ENCODE assay signal across 1 cellular context in genomic region chr10:97292097-97292861, GRCh38.
TF ChIP-seq lines count a peak whose summit lies in the region.

Gene ARHGAP19, minus strand, starts transcription at chr10:97292637. Its CDS starts 10 bp downstream, at chr10:97292627.

TF ChIP-seq in HepG2, 621 proteins besides CTCF, POLR2A, EP300 and RAD21 (continued from another document and continues in another):
- TF ChIP-seq, protein P1, sequence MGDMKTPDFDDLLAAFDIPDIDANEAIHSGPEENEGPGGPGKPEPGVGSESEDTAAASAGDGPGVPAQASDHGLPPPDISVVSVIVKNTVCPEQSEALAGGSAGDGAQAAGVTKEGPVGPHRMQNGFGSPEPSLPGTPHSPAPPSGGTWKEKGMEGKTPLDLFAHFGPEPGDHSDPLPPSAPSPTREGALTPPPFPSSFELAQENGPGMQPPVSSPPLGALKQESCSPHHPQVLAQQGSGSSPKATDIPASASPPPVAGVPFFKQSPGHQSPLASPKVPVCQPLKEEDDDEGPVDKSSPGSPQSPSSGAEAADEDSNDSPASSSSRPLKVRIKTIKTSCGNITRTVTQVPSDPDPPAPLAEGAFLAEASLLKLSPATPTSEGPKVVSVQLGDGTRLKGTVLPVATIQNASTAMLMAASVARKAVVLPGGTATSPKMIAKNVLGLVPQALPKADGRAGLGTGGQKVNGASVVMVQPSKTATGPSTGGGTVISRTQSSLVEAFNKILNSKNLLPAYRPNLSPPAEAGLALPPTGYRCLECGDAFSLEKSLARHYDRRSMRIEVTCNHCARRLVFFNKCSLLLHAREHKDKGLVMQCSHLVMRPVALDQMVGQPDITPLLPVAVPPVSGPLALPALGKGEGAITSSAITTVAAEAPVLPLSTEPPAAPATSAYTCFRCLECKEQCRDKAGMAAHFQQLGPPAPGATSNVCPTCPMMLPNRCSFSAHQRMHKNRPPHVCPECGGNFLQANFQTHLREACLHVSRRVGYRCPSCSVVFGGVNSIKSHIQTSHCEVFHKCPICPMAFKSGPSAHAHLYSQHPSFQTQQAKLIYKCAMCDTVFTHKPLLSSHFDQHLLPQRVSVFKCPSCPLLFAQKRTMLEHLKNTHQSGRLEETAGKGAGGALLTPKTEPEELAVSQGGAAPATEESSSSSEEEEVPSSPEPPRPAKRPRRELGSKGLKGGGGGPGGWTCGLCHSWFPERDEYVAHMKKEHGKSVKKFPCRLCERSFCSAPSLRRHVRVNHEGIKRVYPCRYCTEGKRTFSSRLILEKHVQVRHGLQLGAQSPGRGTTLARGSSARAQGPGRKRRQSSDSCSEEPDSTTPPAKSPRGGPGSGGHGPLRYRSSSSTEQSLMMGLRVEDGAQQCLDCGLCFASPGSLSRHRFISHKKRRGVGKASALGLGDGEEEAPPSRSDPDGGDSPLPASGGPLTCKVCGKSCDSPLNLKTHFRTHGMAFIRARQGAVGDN (CRISPR knock-in tag; IDR thresholded peaks at IDR 0.05), result peak; percentile 96
- TF ChIP-seq AGO2 (optimal IDR thresholded peaks at IDR 0.05; ENCODE audit: low read depth, low read length), result peak; percentile 49
- TF ChIP-seq ZNF121 (CRISPR knock-in tag; IDR thresholded peaks at IDR 0.05), result no peak
- peak; percentile 45; the same call in 1 of the 2 replicates for TF ChIP-seq SMYD3 (CRISPR knock-in tag; IDR thresholded peaks at IDR 0.05)
- TF ChIP-seq ZNF383 (CRISPR knock-in tag; IDR thresholded peaks at IDR 0.05; ENCODE audit: borderline replicate concordance), result no peak
- no peak for TF ChIP-seq ZNF660 (CRISPR knock-in tag; IDR thresholded peaks at IDR 0.05; ENCODE audit: borderline replicate concordance, low read depth)
- TF ChIP-seq SMARCE1 (IDR thresholded peaks at IDR 0.05; ENCODE audit: borderline replicate concordance), result no peak
- TF ChIP-seq ZNF605 (CRISPR knock-in tag; IDR thresholded peaks at IDR 0.05), result peak; percentile 98
- no peak for TF ChIP-seq NCOA2 (CRISPR knock-in tag; IDR thresholded peaks at IDR 0.05)
- 0 out of 2 replicates have a peak, but pooled peaks have one; percentile 38 for TF ChIP-seq HMG20B (CRISPR knock-in tag; conservative IDR thresholded peaks at IDR 0.05)
- TF ChIP-seq CEBPB (IDR thresholded peaks at IDR 0.05; ENCODE audit: borderline replicate concordance, low read depth, low read length), result no peak
- TF ChIP-seq JUNB (CRISPR knock-in tag; IDR thresholded peaks at IDR 0.05; ENCODE audit: borderline replicate concordance), result no peak
- no peak for TF ChIP-seq ATF7 (IDR thresholded peaks at IDR 0.05)
- TF ChIP-seq ATF7 (CRISPR knock-in tag; IDR thresholded peaks at IDR 0.05), result no peak
- TF ChIP-seq ZNF207 (IDR thresholded peaks at IDR 0.05; ENCODE audit: borderline replicate concordance), result no peak
- TF ChIP-seq, protein P2, sequence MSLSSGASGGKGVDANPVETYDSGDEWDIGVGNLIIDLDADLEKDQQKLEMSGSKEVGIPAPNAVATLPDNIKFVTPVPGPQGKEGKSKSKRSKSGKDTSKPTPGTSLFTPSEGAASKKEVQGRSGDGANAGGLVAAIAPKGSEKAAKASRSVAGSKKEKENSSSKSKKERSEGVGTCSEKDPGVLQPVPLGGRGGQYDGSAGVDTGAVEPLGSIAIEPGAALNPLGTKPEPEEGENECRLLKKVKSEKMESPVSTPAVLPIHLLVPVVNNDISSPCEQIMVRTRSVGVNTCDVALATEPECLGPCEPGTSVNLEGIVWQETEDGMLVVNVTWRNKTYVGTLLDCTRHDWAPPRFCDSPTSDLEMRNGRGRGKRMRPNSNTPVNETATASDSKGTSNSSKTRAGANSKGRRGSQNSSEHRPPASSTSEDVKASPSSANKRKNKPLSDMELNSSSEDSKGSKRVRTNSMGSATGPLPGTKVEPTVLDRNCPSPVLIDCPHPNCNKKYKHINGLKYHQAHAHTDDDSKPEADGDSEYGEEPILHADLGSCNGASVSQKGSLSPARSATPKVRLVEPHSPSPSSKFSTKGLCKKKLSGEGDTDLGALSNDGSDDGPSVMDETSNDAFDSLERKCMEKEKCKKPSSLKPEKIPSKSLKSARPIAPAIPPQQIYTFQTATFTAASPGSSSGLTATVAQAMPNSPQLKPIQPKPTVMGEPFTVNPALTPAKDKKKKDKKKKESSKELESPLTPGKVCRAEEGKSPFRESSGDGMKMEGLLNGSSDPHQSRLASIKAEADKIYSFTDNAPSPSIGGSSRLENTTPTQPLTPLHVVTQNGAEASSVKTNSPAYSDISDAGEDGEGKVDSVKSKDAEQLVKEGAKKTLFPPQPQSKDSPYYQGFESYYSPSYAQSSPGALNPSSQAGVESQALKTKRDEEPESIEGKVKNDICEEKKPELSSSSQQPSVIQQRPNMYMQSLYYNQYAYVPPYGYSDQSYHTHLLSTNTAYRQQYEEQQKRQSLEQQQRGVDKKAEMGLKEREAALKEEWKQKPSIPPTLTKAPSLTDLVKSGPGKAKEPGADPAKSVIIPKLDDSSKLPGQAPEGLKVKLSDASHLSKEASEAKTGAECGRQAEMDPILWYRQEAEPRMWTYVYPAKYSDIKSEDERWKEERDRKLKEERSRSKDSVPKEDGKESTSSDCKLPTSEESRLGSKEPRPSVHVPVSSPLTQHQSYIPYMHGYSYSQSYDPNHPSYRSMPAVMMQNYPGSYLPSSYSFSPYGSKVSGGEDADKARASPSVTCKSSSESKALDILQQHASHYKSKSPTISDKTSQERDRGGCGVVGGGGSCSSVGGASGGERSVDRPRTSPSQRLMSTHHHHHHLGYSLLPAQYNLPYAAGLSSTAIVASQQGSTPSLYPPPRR (CRISPR knock-in tag; IDR thresholded peaks at IDR 0.05; ENCODE audit: borderline replicate concordance), result no peak
- TF ChIP-seq ZNF24 (IDR thresholded peaks at IDR 0.05), result no peak
- no peak for TF ChIP-seq ZKSCAN1 (IDR thresholded peaks at IDR 0.05; ENCODE audit: low read length)
- TF ChIP-seq, protein P3, sequence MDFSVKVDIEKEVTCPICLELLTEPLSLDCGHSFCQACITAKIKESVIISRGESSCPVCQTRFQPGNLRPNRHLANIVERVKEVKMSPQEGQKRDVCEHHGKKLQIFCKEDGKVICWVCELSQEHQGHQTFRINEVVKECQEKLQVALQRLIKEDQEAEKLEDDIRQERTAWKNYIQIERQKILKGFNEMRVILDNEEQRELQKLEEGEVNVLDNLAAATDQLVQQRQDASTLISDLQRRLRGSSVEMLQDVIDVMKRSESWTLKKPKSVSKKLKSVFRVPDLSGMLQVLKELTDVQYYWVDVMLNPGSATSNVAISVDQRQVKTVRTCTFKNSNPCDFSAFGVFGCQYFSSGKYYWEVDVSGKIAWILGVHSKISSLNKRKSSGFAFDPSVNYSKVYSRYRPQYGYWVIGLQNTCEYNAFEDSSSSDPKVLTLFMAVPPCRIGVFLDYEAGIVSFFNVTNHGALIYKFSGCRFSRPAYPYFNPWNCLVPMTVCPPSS (IDR thresholded peaks at IDR 0.05), result no peak
- TF ChIP-seq, protein P4, sequence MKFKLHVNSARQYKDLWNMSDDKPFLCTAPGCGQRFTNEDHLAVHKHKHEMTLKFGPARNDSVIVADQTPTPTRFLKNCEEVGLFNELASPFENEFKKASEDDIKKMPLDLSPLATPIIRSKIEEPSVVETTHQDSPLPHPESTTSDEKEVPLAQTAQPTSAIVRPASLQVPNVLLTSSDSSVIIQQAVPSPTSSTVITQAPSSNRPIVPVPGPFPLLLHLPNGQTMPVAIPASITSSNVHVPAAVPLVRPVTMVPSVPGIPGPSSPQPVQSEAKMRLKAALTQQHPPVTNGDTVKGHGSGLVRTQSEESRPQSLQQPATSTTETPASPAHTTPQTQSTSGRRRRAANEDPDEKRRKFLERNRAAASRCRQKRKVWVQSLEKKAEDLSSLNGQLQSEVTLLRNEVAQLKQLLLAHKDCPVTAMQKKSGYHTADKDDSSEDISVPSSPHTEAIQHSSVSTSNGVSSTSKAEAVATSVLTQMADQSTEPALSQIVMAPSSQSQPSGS (CRISPR knock-in tag; IDR thresholded peaks at IDR 0.05), result no peak
- TF ChIP-seq, protein P5, sequence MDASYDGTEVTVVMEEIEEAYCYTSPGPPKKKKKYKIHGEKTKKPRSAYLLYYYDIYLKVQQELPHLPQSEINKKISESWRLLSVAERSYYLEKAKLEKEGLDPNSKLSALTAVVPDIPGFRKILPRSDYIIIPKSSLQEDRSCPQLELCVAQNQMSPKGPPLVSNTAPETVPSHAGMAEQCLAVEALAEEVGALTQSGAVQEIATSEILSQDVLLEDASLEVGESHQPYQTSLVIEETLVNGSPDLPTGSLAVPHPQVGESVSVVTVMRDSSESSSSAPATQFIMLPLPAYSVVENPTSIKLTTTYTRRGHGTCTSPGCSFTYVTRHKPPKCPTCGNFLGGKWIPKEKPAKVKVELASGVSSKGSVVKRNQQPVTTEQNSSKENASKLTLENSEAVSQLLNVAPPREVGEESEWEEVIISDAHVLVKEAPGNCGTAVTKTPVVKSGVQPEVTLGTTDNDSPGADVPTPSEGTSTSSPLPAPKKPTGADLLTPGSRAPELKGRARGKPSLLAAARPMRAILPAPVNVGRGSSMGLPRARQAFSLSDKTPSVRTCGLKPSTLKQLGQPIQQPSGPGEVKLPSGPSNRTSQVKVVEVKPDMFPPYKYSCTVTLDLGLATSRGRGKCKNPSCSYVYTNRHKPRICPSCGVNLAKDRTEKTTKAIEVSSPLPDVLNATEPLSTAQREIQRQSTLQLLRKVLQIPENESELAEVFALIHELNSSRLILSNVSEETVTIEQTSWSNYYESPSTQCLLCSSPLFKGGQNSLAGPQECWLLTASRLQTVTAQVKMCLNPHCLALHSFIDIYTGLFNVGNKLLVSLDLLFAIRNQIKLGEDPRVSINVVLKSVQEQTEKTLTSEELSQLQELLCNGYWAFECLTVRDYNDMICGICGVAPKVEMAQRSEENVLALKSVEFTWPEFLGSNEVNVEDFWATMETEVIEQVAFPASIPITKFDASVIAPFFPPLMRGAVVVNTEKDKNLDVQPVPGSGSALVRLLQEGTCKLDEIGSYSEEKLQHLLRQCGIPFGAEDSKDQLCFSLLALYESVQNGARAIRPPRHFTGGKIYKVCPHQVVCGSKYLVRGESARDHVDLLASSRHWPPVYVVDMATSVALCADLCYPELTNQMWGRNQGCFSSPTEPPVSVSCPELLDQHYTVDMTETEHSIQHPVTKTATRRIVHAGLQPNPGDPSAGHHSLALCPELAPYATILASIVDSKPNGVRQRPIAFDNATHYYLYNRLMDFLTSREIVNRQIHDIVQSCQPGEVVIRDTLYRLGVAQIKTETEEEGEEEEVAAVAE (CRISPR knock-in tag; IDR thresholded peaks at IDR 0.05; ENCODE audit: borderline replicate concordance), result no peak
- peak; percentile 83; the same call in 1 of the 2 replicates for TF ChIP-seq SNAPC2 (CRISPR knock-in tag; IDR thresholded peaks at IDR 0.05)
- TF ChIP-seq CBX5 (CRISPR knock-in tag; IDR thresholded peaks at IDR 0.05; ENCODE audit: borderline replicate concordance), result peak; percentile 42; the same call in 1 of the 2 replicates
- TF ChIP-seq, protein P6, sequence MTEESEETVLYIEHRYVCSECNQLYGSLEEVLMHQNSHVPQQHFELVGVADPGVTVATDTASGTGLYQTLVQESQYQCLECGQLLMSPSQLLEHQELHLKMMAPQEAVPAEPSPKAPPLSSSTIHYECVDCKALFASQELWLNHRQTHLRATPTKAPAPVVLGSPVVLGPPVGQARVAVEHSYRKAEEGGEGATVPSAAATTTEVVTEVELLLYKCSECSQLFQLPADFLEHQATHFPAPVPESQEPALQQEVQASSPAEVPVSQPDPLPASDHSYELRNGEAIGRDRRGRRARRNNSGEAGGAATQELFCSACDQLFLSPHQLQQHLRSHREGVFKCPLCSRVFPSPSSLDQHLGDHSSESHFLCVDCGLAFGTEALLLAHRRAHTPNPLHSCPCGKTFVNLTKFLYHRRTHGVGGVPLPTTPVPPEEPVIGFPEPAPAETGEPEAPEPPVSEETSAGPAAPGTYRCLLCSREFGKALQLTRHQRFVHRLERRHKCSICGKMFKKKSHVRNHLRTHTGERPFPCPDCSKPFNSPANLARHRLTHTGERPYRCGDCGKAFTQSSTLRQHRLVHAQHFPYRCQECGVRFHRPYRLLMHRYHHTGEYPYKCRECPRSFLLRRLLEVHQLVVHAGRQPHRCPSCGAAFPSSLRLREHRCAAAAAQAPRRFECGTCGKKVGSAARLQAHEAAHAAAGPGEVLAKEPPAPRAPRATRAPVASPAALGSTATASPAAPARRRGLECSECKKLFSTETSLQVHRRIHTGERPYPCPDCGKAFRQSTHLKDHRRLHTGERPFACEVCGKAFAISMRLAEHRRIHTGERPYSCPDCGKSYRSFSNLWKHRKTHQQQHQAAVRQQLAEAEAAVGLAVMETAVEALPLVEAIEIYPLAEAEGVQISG (CRISPR knock-in tag; IDR thresholded peaks at IDR 0.05), result peak; percentile 77; the same call in 1 of the 2 replicates
- TF ChIP-seq PHF5A (CRISPR knock-in tag; IDR thresholded peaks at IDR 0.05; ENCODE audit: low read depth, unreplicated experiment), result no peak
- TF ChIP-seq ZMYM2 (CRISPR knock-in tag; IDR thresholded peaks at IDR 0.05), result 0 out of 2 replicates have a peak, but pooled peaks have one; percentile 49
- no peak for TF ChIP-seq U2AF1 (optimal IDR thresholded peaks at IDR 0.05; ENCODE audit: low read depth, low read length)
- no peak for TF ChIP-seq FOXP1 (IDR thresholded peaks at IDR 0.05)
- no peak for TF ChIP-seq FOXP1 (CRISPR knock-in tag; IDR thresholded peaks at IDR 0.05)
- peak; percentile 83 for TF ChIP-seq ZNF280D (CRISPR knock-in tag; IDR thresholded peaks at IDR 0.05)
- TF ChIP-seq, protein P7, sequence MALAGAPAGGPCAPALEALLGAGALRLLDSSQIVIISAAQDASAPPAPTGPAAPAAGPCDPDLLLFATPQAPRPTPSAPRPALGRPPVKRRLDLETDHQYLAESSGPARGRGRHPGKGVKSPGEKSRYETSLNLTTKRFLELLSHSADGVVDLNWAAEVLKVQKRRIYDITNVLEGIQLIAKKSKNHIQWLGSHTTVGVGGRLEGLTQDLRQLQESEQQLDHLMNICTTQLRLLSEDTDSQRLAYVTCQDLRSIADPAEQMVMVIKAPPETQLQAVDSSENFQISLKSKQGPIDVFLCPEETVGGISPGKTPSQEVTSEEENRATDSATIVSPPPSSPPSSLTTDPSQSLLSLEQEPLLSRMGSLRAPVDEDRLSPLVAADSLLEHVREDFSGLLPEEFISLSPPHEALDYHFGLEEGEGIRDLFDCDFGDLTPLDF (CRISPR knock-in tag; IDR thresholded peaks at IDR 0.05), result peak; percentile 81
- no peak for TF ChIP-seq HNRNPK (IDR thresholded peaks at IDR 0.05; ENCODE audit: low read depth, low read length, poor library complexity, severe bottlenecking)
- TF ChIP-seq HIVEP1 (CRISPR knock-in tag; IDR thresholded peaks at IDR 0.05), result peak; percentile 93
